In the genomic region with DNA sequence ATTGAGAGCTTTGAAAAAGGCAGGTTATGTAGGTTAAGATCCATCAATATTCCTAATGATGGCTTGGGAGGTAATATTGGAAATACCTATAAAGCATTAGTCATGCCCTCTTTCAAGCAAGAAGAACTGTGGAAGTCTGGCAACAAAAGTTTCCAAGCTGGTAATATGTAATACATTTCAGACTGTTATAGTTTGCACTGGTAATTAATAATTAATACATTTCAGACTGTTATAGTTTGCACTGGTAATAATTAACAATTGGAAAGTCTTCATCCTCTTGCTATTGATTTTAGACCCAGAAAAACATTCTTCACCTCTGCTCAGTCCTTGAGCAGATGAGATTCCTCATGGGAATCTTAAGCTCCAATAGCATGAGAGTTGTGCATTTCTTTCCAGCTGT, we compare ENCODE assay signal across 29 cellular contexts. TPM values are rescaled to one million over a fixed set of nuclear protein-coding genes. Genes with fewer than 3 reads are reported as not detected.
A peak's percentile ranks its signal among the peaks of the same experiment; 100 is the strongest.
DNase-seq lines count a peak whose midpoint lies in the region; ATAC-seq and TF ChIP-seq lines count a peak whose summit lies in the region.
"Had no signal": no experiment of that assay in that cellular context is flagged by ENCODE, and none has a peak within 500 bp of the region (broad histone marks: within the 10 kb centered on the region; RNA-seq: fewer than 3 reads in every experiment).

No MANE protein-coding gene starts in this region.

- TF ChIP-seq CTCF in epithelial cell of proximal tubule (conservative IDR thresholded peaks at IDR 0.05; ENCODE audit: low read depth, low read length), result no peak

- DNase-seq in epithelial cell of proximal tubule (ENCODE audit: low read depth) (peak; percentile 72), HK-2 (ENCODE audit: unreplicated experiment) (no peak)
- DNase-seq in activated CD4-positive, CD25-positive, alpha-beta regulatory T cell (lab: John Stamatoyannopoulos, UW), result no peak
- no peak for DNase-seq in activated CD4-positive, alpha-beta T cell treated with anti-CD3 and anti-CD28 coated beads, Interleukin-2, amount 50 U/mL, for 48 hours
- DNase-seq: activated CD4-positive, alpha-beta T cell treated with anti-CD3 and anti-CD28 coated beads for 4 hours; activated effector memory CD4-positive, alpha-beta T cell treated with Interleukin-2 at 50 U/mL for 16 hours; C1 segment of cervical spinal cord; COR-L47; DMS79; hippocampal formation; IMR-90; left colon; mammary epithelial cell; NCI-H1048; NCI-H1694 treated with DMSO at 0.1 percent for 48 hours; NCI-H510A; nephron progenitor cell; stimulated activated naive CD4-positive, alpha-beta T cell treated with Interleukin-2 at 50 U/mL for 16 hours; T1000; upper lobe of left lung had no signal

- peak; percentile 50 for ATAC-seq in GM18909 (IDR thresholded peaks at IDR 0.05; ENCODE audit: poor library complexity, unreplicated experiment)
- ATAC-seq in HG03175 (IDR thresholded peaks at IDR 0.05; ENCODE audit: unreplicated experiment), result peak; percentile 56
- no peak for ATAC-seq in GM19397 (IDR thresholded peaks at IDR 0.05; ENCODE audit: unreplicated experiment)
- ATAC-seq: activated naive CD4-positive, alpha-beta T cell treated with anti-CD3 and anti-CD28 coated beads, Interleukin-2, amount 50 U/mL, for 72 hours; gastroesophageal sphincter; GM23338; left colon had no signal

- H3K4me3 ChIP-seq in epithelial cell of proximal tubule (ENCODE audit: low read depth, low read length), result no peak overlapping the region
- H3K4me3 ChIP-seq: breast epithelium, gastroesophageal sphincter, GM23338, skin epidermis, suprapubic skin, upper lobe of left lung had no signal

RNA-seq across cellular contexts. Expression of a gene that starts 29.0 kb away (rescaled TPM):
- 7.7 and 8.9 TPM in 2 replicates for total RNA-seq in epithelial cell of proximal tubule

RNA-seq across cellular contexts. Expression of a gene that starts 57.2 kb away (rescaled TPM):
- 18.2 and 18.9 TPM in 2 replicates for total RNA-seq in epithelial cell of proximal tubule
